1 cellular context compared by ENCODE assay signal in genomic region chr5:36443941-36444340, GRCh38.
TF ChIP-seq lines count a peak whose summit lies in the region.

No MANE protein-coding gene starts in this region.

TF ChIP-seq in GM23338, 12 proteins besides CTCF, POLR2A, EP300 and RAD21 (continued from another document):
- TF ChIP-seq, protein P1, sequence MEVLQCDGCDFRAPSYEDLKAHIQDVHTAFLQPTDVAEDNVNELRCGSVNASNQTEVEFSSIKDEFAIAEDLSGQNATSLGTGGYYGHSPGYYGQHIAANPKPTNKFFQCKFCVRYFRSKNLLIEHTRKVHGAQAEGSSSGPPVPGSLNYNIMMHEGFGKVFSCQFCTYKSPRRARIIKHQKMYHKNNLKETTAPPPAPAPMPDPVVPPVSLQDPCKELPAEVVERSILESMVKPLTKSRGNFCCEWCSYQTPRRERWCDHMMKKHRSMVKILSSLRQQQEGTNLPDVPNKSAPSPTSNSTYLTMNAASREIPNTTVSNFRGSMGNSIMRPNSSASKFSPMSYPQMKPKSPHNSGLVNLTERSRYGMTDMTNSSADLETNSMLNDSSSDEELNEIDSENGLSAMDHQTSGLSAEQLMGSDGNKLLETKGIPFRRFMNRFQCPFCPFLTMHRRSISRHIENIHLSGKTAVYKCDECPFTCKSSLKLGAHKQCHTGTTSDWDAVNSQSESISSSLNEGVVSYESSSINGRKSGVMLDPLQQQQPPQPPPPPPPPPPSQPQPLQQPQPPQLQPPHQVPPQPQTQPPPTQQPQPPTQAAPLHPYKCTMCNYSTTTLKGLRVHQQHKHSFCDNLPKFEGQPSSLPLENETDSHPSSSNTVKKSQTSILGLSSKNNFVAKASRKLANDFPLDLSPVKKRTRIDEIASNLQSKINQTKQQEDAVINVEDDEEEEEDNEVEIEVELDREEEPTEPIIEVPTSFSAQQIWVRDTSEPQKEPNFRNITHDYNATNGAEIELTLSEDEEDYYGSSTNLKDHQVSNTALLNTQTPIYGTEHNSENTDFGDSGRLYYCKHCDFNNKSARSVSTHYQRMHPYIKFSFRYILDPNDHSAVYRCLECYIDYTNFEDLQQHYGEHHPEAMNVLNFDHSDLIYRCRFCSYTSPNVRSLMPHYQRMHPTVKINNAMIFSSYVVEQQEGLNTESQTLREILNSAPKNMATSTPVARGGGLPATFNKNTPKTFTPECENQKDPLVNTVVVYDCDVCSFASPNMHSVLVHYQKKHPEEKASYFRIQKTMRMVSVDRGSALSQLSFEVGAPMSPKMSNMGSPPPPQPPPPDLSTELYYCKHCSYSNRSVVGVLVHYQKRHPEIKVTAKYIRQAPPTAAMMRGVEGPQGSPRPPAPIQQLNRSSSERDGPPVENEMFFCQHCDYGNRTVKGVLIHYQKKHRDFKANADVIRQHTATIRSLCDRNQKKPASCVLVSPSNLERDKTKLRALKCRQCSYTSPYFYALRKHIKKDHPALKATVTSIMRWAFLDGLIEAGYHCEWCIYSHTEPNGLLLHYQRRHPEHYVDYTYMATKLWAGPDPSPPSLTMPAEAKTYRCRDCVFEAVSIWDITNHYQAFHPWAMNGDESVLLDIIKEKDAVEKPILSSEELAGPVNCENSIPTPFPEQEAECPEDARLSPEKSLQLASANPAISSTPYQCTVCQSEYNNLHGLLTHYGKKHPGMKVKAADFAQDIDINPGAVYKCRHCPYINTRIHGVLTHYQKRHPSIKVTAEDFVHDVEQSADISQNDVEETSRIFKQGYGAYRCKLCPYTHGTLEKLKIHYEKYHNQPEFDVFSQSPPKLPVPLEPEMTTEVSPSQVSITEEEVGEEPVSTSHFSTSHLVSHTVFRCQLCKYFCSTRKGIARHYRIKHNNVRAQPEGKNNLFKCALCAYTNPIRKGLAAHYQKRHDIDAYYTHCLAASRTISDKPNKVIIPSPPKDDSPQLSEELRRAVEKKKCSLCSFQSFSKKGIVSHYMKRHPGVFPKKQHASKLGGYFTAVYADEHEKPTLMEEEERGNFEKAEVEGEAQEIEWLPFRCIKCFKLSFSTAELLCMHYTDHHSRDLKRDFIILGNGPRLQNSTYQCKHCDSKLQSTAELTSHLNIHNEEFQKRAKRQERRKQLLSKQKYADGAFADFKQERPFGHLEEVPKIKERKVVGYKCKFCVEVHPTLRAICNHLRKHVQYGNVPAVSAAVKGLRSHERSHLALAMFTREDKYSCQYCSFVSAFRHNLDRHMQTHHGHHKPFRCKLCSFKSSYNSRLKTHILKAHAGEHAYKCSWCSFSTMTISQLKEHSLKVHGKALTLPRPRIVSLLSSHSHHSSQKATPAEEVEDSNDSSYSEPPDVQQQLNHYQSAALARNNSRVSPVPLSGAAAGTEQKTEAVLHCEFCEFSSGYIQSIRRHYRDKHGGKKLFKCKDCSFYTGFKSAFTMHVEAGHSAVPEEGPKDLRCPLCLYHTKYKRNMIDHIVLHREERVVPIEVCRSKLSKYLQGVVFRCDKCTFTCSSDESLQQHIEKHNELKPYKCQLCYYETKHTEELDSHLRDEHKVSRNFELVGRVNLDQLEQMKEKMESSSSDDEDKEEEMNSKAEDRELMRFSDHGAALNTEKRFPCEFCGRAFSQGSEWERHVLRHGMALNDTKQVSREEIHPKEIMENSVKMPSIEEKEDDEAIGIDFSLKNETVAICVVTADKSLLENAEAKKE (CRISPR knock-in tag; IDR thresholded peaks at IDR 0.05) = no peak
- TF ChIP-seq EZH2phosphoT487 (IDR thresholded peaks at IDR 0.05; ENCODE audit: unreplicated experiment) (no peak), POLR2AphosphoS5 (IDR thresholded peaks at IDR 0.05; ENCODE audit: low read depth) (no peak)
- TF ChIP-seq, protein P2, sequence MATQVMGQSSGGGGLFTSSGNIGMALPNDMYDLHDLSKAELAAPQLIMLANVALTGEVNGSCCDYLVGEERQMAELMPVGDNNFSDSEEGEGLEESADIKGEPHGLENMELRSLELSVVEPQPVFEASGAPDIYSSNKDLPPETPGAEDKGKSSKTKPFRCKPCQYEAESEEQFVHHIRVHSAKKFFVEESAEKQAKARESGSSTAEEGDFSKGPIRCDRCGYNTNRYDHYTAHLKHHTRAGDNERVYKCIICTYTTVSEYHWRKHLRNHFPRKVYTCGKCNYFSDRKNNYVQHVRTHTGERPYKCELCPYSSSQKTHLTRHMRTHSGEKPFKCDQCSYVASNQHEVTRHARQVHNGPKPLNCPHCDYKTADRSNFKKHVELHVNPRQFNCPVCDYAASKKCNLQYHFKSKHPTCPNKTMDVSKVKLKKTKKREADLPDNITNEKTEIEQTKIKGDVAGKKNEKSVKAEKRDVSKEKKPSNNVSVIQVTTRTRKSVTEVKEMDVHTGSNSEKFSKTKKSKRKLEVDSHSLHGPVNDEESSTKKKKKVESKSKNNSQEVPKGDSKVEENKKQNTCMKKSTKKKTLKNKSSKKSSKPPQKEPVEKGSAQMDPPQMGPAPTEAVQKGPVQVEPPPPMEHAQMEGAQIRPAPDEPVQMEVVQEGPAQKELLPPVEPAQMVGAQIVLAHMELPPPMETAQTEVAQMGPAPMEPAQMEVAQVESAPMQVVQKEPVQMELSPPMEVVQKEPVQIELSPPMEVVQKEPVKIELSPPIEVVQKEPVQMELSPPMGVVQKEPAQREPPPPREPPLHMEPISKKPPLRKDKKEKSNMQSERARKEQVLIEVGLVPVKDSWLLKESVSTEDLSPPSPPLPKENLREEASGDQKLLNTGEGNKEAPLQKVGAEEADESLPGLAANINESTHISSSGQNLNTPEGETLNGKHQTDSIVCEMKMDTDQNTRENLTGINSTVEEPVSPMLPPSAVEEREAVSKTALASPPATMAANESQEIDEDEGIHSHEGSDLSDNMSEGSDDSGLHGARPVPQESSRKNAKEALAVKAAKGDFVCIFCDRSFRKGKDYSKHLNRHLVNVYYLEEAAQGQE (IDR thresholded peaks at IDR 0.05; ENCODE audit: unreplicated experiment) = no peak
